In the genomic region with DNA sequence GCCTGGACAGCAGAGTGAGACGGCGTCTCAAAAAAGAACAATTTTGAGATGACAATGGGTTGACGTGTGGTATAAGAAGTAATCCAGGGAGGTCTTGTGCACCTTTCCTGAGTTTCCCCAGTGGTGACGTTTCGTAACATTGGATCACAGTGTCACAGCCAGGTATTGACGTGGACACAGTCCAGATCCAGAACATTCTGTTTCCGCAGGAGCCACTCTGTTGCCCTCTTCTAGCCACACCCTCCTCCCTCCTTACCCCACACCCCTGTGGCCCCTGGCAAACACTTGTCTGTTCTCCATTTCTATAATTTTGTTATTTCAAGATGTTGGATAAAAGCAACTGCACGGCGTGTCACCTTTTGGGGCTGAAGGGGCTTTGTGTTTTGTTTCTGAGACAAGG, we compare ENCODE assay signal across 1 cellular context.
TF ChIP-seq lines count a peak whose summit lies in the region.

No MANE protein-coding gene starts in this region.

TF ChIP-seq in liver, 16 proteins besides CTCF, POLR2A, EP300 and RAD21 (continued from another document):
- TF ChIP-seq GABPA (IDR thresholded peaks at IDR 0.05 in 1 of 2, conservative IDR thresholded peaks at IDR 0.05 in 1 of 2) = peak in 1 of 2 donors; percentile 44
